Comparison of ENCODE assay signal across 7 cellular contexts in genomic region chr14:23286904-23287479, GRCh38. TPM values are rescaled to one million over a fixed set of nuclear protein-coding genes. Genes with fewer than 3 reads are reported as not detected.
DNase-seq lines count a peak whose midpoint lies in the region; TF ChIP-seq lines count a peak whose summit lies in the region.

No MANE protein-coding gene starts in this region.

- H3K27me3 ChIP-seq in HUES6 (ENCODE audit: control insufficient read depth, insufficient read depth, low read length) (peaks cover 49% of the 10 kb centered on the region), iPS-18a (ENCODE audit: control insufficient read depth, insufficient read depth, low read length) (peaks cover 44% of the 10 kb centered on the region), stomach (no peaks in the 10 kb centered on the region)

- H3K27ac Mint-ChIP-seq in activated T-helper 1 cell treated with anti-CD3 and anti-CD28 coated beads, Interleukin-12 subunit alpha, Interleukin-12 subunit beta, Interleukin-2, Interleukin-4 antibody, amounts not matched to agents 30 ng/mL and 10 ng/mL and 1 ng/mL, durations not matched to agents 14 hours and 24 hours and 36 hours: peak overlapping the region; percentile 90

- intact Hi-C loops in activated T-helper 1 cell treated with anti-CD3 and anti-CD28 coated beads, Interleukin-12 subunit alpha, Interleukin-12 subunit beta, Interleukin-2, Interleukin-4 antibody, amounts not matched to agents 30 ng/mL and 10 ng/mL and 1 ng/mL, durations not matched to agents 14 hours and 24 hours and 36 hours (cut with micrococcal nuclease): loop anchor here (1.0 to 2.0 kb wide), 8 partner anchors 8 to 280 kb away; partner anchors contain the start of genes ACIN1, C14orf119, NGDN and PABPN1
- intact Hi-C loops in stomach (cut with DNase I; ENCODE audit: low total_unique reads): no loop called here

- H3K4me1 ChIP-seq in HUES6 (ENCODE audit: control insufficient read depth, insufficient read depth, low read length): 0 out of 2 replicates have a peak, but pooled peaks cover 6% of the 10 kb centered on the region
- peaks cover 5% of the 10 kb centered on the region for H3K4me1 ChIP-seq in iPS-18a (ENCODE audit: control insufficient read depth, low read depth, low read length)
- H3K4me1 ChIP-seq in stomach: peaks cover 11 to 35% (median 29%) of the 10 kb centered on the region in 4 donors

- H3K4me3 ChIP-seq in HUES6 (ENCODE audit: low read depth, low read length): peak overlapping the region; percentile 73
- peak overlapping the region; percentile 93 for H3K4me3 ChIP-seq in iPS-18a (ENCODE audit: low read length)
- peak overlapping the region; percentile 64 to 92 (median 74) for H3K4me3 ChIP-seq in stomach

- no peak for TF ChIP-seq CTCF in stomach (IDR thresholded peaks at IDR 0.05)

- no peak for TF ChIP-seq POLR2A in stomach (IDR thresholded peaks at IDR 0.05)

- H3K36me3 Mint-ChIP-seq in activated T-helper 1 cell treated with anti-CD3 and anti-CD28 coated beads, Interleukin-12 subunit alpha, Interleukin-12 subunit beta, Interleukin-2, Interleukin-4 antibody, amounts not matched to agents 30 ng/mL and 10 ng/mL and 1 ng/mL, durations not matched to agents 14 hours and 24 hours and 36 hours (ENCODE audit: low read depth): peaks cover 5% of the 10 kb centered on the region

- peak overlapping the region; percentile 59 for H3K9ac ChIP-seq in HUES6 (ENCODE audit: low read length)
- H3K9ac ChIP-seq in iPS-18a (ENCODE audit: low read length): peak overlapping the region; percentile 51

- H3K9me3 Mint-ChIP-seq in activated T-helper 1 cell treated with anti-CD3 and anti-CD28 coated beads, Interleukin-12 subunit alpha, Interleukin-12 subunit beta, Interleukin-2, Interleukin-4 antibody, amounts not matched to agents 30 ng/mL and 10 ng/mL and 1 ng/mL, durations not matched to agents 14 hours and 24 hours and 36 hours: no peaks in the 10 kb centered on the region

- WGBS in stomach, 5 donors: 58 to 68% (median 60%) methylated on average over 6 of the region's 6 CpGs

- H3K27ac ChIP-seq in HUES6 (ENCODE audit: low read depth, low read length) (no peak overlapping the region), iPS-18a (ENCODE audit: low read length) (no peak overlapping the region), stomach (peak overlapping the region; percentile 87 to 97 (median 96))

- H3K36me3 ChIP-seq in HUES6 (ENCODE audit: control insufficient read depth, insufficient read depth, low read length) (no peaks in the 10 kb centered on the region), iPS-18a (ENCODE audit: control insufficient read depth, low read depth, low read length) (no peaks in the 10 kb centered on the region), stomach (peaks cover 0 to 6% (median 0%) of the 10 kb centered on the region in 4 donors)

- no peak for TF ChIP-seq EP300 in stomach (IDR thresholded peaks at IDR 0.05)

- H3K4me3 Mint-ChIP-seq in activated T-helper 1 cell treated with anti-CD3 and anti-CD28 coated beads, Interleukin-12 subunit alpha, Interleukin-12 subunit beta, Interleukin-2, Interleukin-4 antibody, amounts not matched to agents 30 ng/mL and 10 ng/mL and 1 ng/mL, durations not matched to agents 14 hours and 24 hours and 36 hours: peak overlapping the region; percentile 99

- no peaks in the 10 kb centered on the region for H3K27me3 Mint-ChIP-seq in activated T-helper 1 cell treated with anti-CD3 and anti-CD28 coated beads, Interleukin-12 subunit alpha, Interleukin-12 subunit beta, Interleukin-2, Interleukin-4 antibody, amounts not matched to agents 30 ng/mL and 10 ng/mL and 1 ng/mL, durations not matched to agents 14 hours and 24 hours and 36 hours (ENCODE audit: insufficient read depth)

- DNase-seq in activated T-helper 1 cell treated with anti-CD3 and anti-CD28 coated beads, Interleukin-12 subunit alpha, Interleukin-12 subunit beta, Interleukin-2, Interleukin-4 antibody, amounts not matched to agents 30 ng/mL and 10 ng/mL and 1 ng/mL, durations not matched to agents 14 hours and 24 hours and 36 hours (ENCODE audit: low spot score): no peak
- DNase-seq in stomach (no peak), SKM-1 (lab: John Stamatoyannopoulos, UW; ENCODE audit: unreplicated experiment) (no peak), iPS-NIHi11 (ENCODE audit: low spot score) (no peak), germinal center (ENCODE audit: low spot score) (no peak)

- H3K9me3 ChIP-seq in HUES6 (ENCODE audit: control insufficient read depth, insufficient read depth, low read depth, low read length) (no peaks in the 10 kb centered on the region), iPS-18a (ENCODE audit: control insufficient read depth, low read depth, low read length) (no peaks in the 10 kb centered on the region), stomach (no peaks in the 10 kb centered on the region)

- H3K4me1 Mint-ChIP-seq in activated T-helper 1 cell treated with anti-CD3 and anti-CD28 coated beads, Interleukin-12 subunit alpha, Interleukin-12 subunit beta, Interleukin-2, Interleukin-4 antibody, amounts not matched to agents 30 ng/mL and 10 ng/mL and 1 ng/mL, durations not matched to agents 14 hours and 24 hours and 36 hours (ENCODE audit: low read depth): peaks cover 26% of the 10 kb centered on the region

RNA-seq across cellular contexts. Expression of gene HOMEZ, which starts 1.1 kb away (rescaled TPM):
- 10.9 and 12.2 TPM in 2 replicates for total RNA-seq in activated T-helper 1 cell treated with anti-CD3 and anti-CD28 coated beads, Interleukin-12 subunit alpha, Interleukin-12 subunit beta, Interleukin-2, Interleukin-4 antibody, amounts not matched to agents 30 ng/mL and 10 ng/mL and 1 ng/mL, durations not matched to agents 14 hours and 24 hours and 36 hours
- total RNA-seq in stomach: 100 to 1,000 TPM in 1 of 5 donors, 10 to 100 TPM in 1, 1 to 10 TPM in 3; 5.1 to 103 (median 8.3) TPM
- polyA plus RNA-seq in stomach: 1 to 10 TPM; 5.8 to 9.6 (median 7.0) TPM

RNA-seq across cellular contexts. Expression of gene PPP1R3E, which starts 15.7 kb away (rescaled TPM):
- total RNA-seq in activated T-helper 1 cell treated with anti-CD3 and anti-CD28 coated beads, Interleukin-12 subunit alpha, Interleukin-12 subunit beta, Interleukin-2, Interleukin-4 antibody, amounts not matched to agents 30 ng/mL and 10 ng/mL and 1 ng/mL, durations not matched to agents 14 hours and 24 hours and 36 hours: 16.6 and 17.3 TPM in 2 replicates
- 10 to 100 TPM in 1 of 5 donors, 1 to 10 TPM in 4; 1.7 to 17.0 (median 6.8) TPM for total RNA-seq in stomach
- 10 to 100 TPM; 13.5 to 17.6 (median 16.4) TPM for polyA plus RNA-seq in stomach

RNA-seq across cellular contexts. Expression of gene BCL2L2, which starts 19.6 kb away (rescaled TPM):
- 4.1 and 7.1 TPM in 2 replicates for total RNA-seq in activated T-helper 1 cell treated with anti-CD3 and anti-CD28 coated beads, Interleukin-12 subunit alpha, Interleukin-12 subunit beta, Interleukin-2, Interleukin-4 antibody, amounts not matched to agents 30 ng/mL and 10 ng/mL and 1 ng/mL, durations not matched to agents 14 hours and 24 hours and 36 hours
- total RNA-seq in stomach: 10 to 100 TPM; 14.0 to 47.5 (median 39.8) TPM
- 10 to 100 TPM; 28.1 to 84.1 (median 48.4) TPM for polyA plus RNA-seq in stomach

RNA-seq across cellular contexts. Expression of gene PABPN1, which starts 34.3 kb away (rescaled TPM):
- 252 and 266 TPM in 2 replicates for total RNA-seq in activated T-helper 1 cell treated with anti-CD3 and anti-CD28 coated beads, Interleukin-12 subunit alpha, Interleukin-12 subunit beta, Interleukin-2, Interleukin-4 antibody, amounts not matched to agents 30 ng/mL and 10 ng/mL and 1 ng/mL, durations not matched to agents 14 hours and 24 hours and 36 hours
- 100 to 1,000 TPM in 2 of 5 donors, 10 to 100 TPM in 3; 24.5 to 152 (median 70.5) TPM for total RNA-seq in stomach
- 100 to 1,000 TPM; 131 to 190 (median 147) TPM for polyA plus RNA-seq in stomach

RNA-seq across cellular contexts. Expression of gene RNF212B, which starts 49.3 kb away (rescaled TPM):
- total RNA-seq in activated T-helper 1 cell treated with anti-CD3 and anti-CD28 coated beads, Interleukin-12 subunit alpha, Interleukin-12 subunit beta, Interleukin-2, Interleukin-4 antibody, amounts not matched to agents 30 ng/mL and 10 ng/mL and 1 ng/mL, durations not matched to agents 14 hours and 24 hours and 36 hours: not detected in 2 replicates
- total RNA-seq in stomach: not detected
- 1 to 10 TPM in 2 of 3 donors, under 1 TPM in 1; 0.40 to 1.1 (median 1.1) TPM for polyA plus RNA-seq in stomach

Comparison
In these comparisons a context has a peak if more than half of its experiments do, and no peak if none do; other contexts are left out.
1. H3K27ac ChIP-seq: peak in stomach (5 of 5); none in HUES6 (single experiment) and iPS-18a (single experiment).
2. Peak in every context shown above with its lines, with median percentiles within 50 percentile points of each other: H3K4me3 ChIP-seq.